8 cellular contexts compared by ENCODE assay signal in genomic region chr5:159208508-159209437, GRCh38. TPM values are rescaled to one million over a fixed set of nuclear protein-coding genes. Genes with fewer than 3 reads are reported as not detected.
DNase-seq lines count a peak whose midpoint lies in the region; ATAC-seq, FAIRE-seq and TF ChIP-seq lines count a peak whose summit lies in the region.

No MANE protein-coding gene starts in this region.

- TF ChIP-seq CTCF in 22Rv1 (IDR thresholded peaks at IDR 0.05): no peak
- no peak for TF ChIP-seq CTCF in brain (conservative IDR thresholded peaks at IDR 0.05)
- no peak for TF ChIP-seq CTCF in gastrocnemius medialis (IDR thresholded peaks at IDR 0.05 in 4 of 5, conservative IDR thresholded peaks at IDR 0.05 in 1 of 5)

- H3K27me3 ChIP-seq in SJCRH30: no peaks in the 10 kb centered on the region
- H3K27me3 ChIP-seq in gastrocnemius medialis: no peaks in the 10 kb centered on the region

- peak; percentile 15 for ATAC-seq in HG02973 (IDR thresholded peaks at IDR 0.05; ENCODE audit: unreplicated experiment)
- ATAC-seq in gastrocnemius medialis: peak; percentile 40 to 49

- H3K4me1 ChIP-seq in SJCRH30 (peaks cover 19% of the 10 kb centered on the region), gastrocnemius medialis (peaks cover 34 to 42% of the 10 kb centered on the region in 2 donors)

- H3K4me3 ChIP-seq in SJCRH30 (peak overlapping the region; percentile 85), iPS-18c (ENCODE audit: insufficient read depth, low read depth, low read length) (peak overlapping the region; percentile 85), gastrocnemius medialis (peak overlapping the region; percentile 84 to 98 (median 90))

- H3K36me3 ChIP-seq in SJCRH30 (no peaks in the 10 kb centered on the region), gastrocnemius medialis (no peaks in the 10 kb centered on the region)

- in situ Hi-C loops in gastrocnemius medialis (cut with MboI; ENCODE audit: low sequenced_read_pairs in 4 of 4): loop anchor here in 1 of 4 donors (5.0 kb wide), 1 partner anchor 54 kb away; the partner anchor contains the start of gene UBLCP1

- H3K36me3 Mint-ChIP-seq in brain: no peaks in the 10 kb centered on the region

- H3K27me3 Mint-ChIP-seq in brain: peaks cover 5% of the 10 kb centered on the region

- no peak for TF ChIP-seq POLR2A in GM12891 (IDR thresholded peaks at IDR 0.05; ENCODE audit: low read depth, low read length)
- TF ChIP-seq POLR2A in gastrocnemius medialis (IDR thresholded peaks at IDR 0.05): no peak

- DNase-seq in GM12891 (ENCODE audit: insufficient read length, low spot score) (peak; percentile 17), SJCRH30 (peak; percentile 54 to 59), gastrocnemius medialis (peak in 1 of 2 donors; percentile 19), NCI-H526 treated with DMSO at 0.1 percent for 48 hours (lab: John Stamatoyannopoulos, UW) (no peak)

- H3K4me3 Mint-ChIP-seq in brain: peak overlapping the region; percentile 93 to 100 (median 95)

- FAIRE-seq in GM12891 (lab: Jason Lieb, UNC): no peak

- intact Hi-C loops in gastrocnemius medialis (cut with DNase I; ENCODE audit: low total_unique reads): loop anchor here (1.0 to 5.0 kb wide), 2 partner anchors 51 to 55 kb away; partner anchors contain the start of gene UBLCP1

- H3K4me1 Mint-ChIP-seq in brain: peaks cover 73% of the 10 kb centered on the region

- no peaks in the 10 kb centered on the region for H3K9me3 ChIP-seq in SJCRH30 (replicated peaks)
- no peaks in the 10 kb centered on the region for H3K9me3 ChIP-seq in iPS-18c (ENCODE audit: control insufficient read depth, insufficient read depth, low read length)
- H3K9me3 ChIP-seq in gastrocnemius medialis: no peaks in the 10 kb centered on the region

- H3K27ac Mint-ChIP-seq in brain: peak overlapping the region; percentile 97 to 100 (median 99)

- H3K27ac ChIP-seq in 22Rv1 (peak overlapping the region; percentile 76), SJCRH30 (peak overlapping the region; percentile 71), gastrocnemius medialis (peak overlapping the region; percentile 85 to 93 (median 90))

- peaks cover 0 to 4% (median 0%) of the 10 kb centered on the region in 5 experiments for H3K9me3 Mint-ChIP-seq in brain

TF ChIP-seq in GM12891, 5 proteins besides CTCF, POLR2A, EP300 and RAD21:
- TF ChIP-seq POLR2AphosphoS5 (IDR thresholded peaks at IDR 0.05; ENCODE audit: low read depth, low read length) (no peak), TAF1 (IDR thresholded peaks at IDR 0.05; ENCODE audit: low read depth, low read length) (no peak), POU2F2 (IDR thresholded peaks at IDR 0.05; ENCODE audit: low read depth, low read length) (no peak), SPI1 (IDR thresholded peaks at IDR 0.05; ENCODE audit: low read depth, low read length) (no peak), PAX5 (IDR thresholded peaks at IDR 0.05; ENCODE audit: insufficient read depth, low read length, severe bottlenecking) (no peak)
TF ChIP-seq in GM12891: peak in this region for 0.

RNA-seq across cellular contexts. Expression of gene RNF145, which starts 0.6 kb away (rescaled TPM):
- polyA plus RNA-seq in GM12891 (2012; ENCODE audit: low read depth, missing spikeins): 19.1 TPM
- total RNA-seq in SJCRH30 (2014; rRNA removed; shearing (Covaris generic)): 59.0 and 60.9 TPM in 2 replicates
- polyA plus RNA-seq in brain (ENCODE audit: insufficient read depth, low read depth, low replicate concordance): 33.5 TPM
- total RNA-seq in gastrocnemius medialis: 10 to 100 TPM in 2 of 4 donors, 1 to 10 TPM in 2; 6.7 to 20.8 (median 9.7) TPM

RNA-seq across cellular contexts. Expression of gene UBLCP1, which starts 54.3 kb away (rescaled TPM):
- polyA plus RNA-seq in GM12891 (2012; ENCODE audit: low read depth, missing spikeins): 16.9 TPM
- total RNA-seq in SJCRH30 (2014; rRNA removed; shearing (Covaris generic)): 26.4 and 28.7 TPM in 2 replicates
- polyA plus RNA-seq in brain (ENCODE audit: insufficient read depth, low read depth, low replicate concordance): 7.2 TPM
- 10 to 100 TPM; 11.1 to 16.0 (median 14.3) TPM for total RNA-seq in gastrocnemius medialis
